Comparison of ENCODE assay signal across 29 cellular contexts in the genomic region with DNA sequence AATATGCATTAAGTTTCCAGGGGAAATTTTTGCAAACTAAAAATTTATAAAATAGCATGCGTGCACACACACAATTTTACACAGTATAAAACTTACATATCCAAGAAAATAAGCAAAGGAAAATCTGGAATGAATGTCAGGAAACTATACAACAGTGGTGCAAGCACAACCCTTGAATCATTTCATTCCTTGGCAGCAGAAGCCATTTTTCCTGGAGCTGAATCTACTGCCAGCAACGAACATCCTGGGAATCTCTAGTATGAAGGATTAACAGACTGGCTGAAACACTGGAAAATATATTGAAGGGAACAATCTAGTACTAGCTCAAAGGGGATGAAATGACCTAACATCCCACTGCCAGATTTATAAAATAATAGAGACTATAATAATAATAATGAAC.
A peak's percentile ranks its signal among the peaks of the same experiment; 100 is the strongest.
DNase-seq lines count a peak whose midpoint lies in the region; ATAC-seq and TF ChIP-seq lines count a peak whose summit lies in the region.
"Had no signal": no experiment of that assay in that cellular context is flagged by ENCODE, and none has a peak within 500 bp of the region (broad histone marks: within the 10 kb centered on the region; RNA-seq: fewer than 3 reads in every experiment).

No MANE protein-coding gene starts in this region.

- H3K79me2 ChIP-seq in osteoblast (ENCODE audit: insufficient read depth, low read length) = no peaks in the 10 kb centered on the region

- ATAC-seq in HG02763 (IDR thresholded peaks at IDR 0.05; ENCODE audit: unreplicated experiment) (no peak), HG02885 (IDR thresholded peaks at IDR 0.05; ENCODE audit: poor library complexity, unreplicated experiment) (no peak)
- ATAC-seq: activated CD4-positive, alpha-beta T cell treated with anti-CD3 and anti-CD28 coated beads for 36 hours; activated CD8-positive, alpha-beta T cell treated with anti-CD3 and anti-CD28 coated beads, Interleukin-2, amount 10 ng/mL, durations not matched to agents 7 days and 5 days; gastrocnemius medialis; GM23338; left lung; PC-3; Right ventricle myocardium inferior had no signal

- no peak overlapping the region for H3K27ac ChIP-seq in osteoblast (ENCODE audit: low read depth, low read length)
- H3K27ac ChIP-seq: epithelial cell of prostate, gastrocnemius medialis, left lung, neutrophil, prostate gland, testis had no signal

- TF ChIP-seq CTCF in osteoblast (IDR thresholded peaks at IDR 0.05; ENCODE audit: extremely low read depth, low read depth, low read length) = no peak
- TF ChIP-seq CTCF in osteocyte (IDR thresholded peaks at IDR 0.05) = no peak

- H3K27me3 Mint-ChIP-seq in osteocyte (ENCODE audit: unreplicated experiment) = no peaks in the 10 kb centered on the region
- H3K27me3 Mint-ChIP-seq: activated CD4-positive, alpha-beta T cell treated with anti-CD3 and anti-CD28 coated beads for 36 hours; activated naive CD8-positive, alpha-beta T cell; CD4-positive, CD25-positive, alpha-beta regulatory T cell; central memory CD8-positive, alpha-beta T cell had no signal

- no peak overlapping the region for H3K4me3 Mint-ChIP-seq in osteocyte (ENCODE audit: unreplicated experiment)
- H3K4me3 Mint-ChIP-seq: activated CD4-positive, alpha-beta T cell treated with anti-CD3 and anti-CD28 coated beads for 36 hours; activated CD8-positive, alpha-beta T cell treated with anti-CD3 and anti-CD28 coated beads, Interleukin-2, amount 10 ng/mL, durations not matched to agents 7 days and 5 days; activated naive CD8-positive, alpha-beta T cell; CD4-positive, CD25-positive, alpha-beta regulatory T cell; central memory CD8-positive, alpha-beta T cell; GM23338; immature natural killer cell had no signal

- no peak overlapping the region for H3K27ac Mint-ChIP-seq in osteocyte (ENCODE audit: unreplicated experiment)
- H3K27ac Mint-ChIP-seq: activated CD4-positive, alpha-beta T cell treated with anti-CD3 and anti-CD28 coated beads for 36 hours; activated CD8-positive, alpha-beta T cell treated with anti-CD3 and anti-CD28 coated beads, Interleukin-2, amount 10 ng/mL, durations not matched to agents 7 days and 5 days; activated naive CD8-positive, alpha-beta T cell; CD4-positive, CD25-positive, alpha-beta regulatory T cell; GM23338 had no signal

- DNase-seq in EH (ENCODE audit: low read depth) (peak; percentile 78), MG63 (peak; percentile 61), dermis blood vessel endothelial cell (peak; percentile 74), osteoblast (ENCODE audit: insufficient read length, low spot score, missing footprints) (peak; percentile 80), NCI-H748 (lab: John Stamatoyannopoulos, UW; ENCODE audit: unreplicated experiment) (no peak), osteocyte (ENCODE audit: extremely low spot score, unreplicated experiment) (no peak)
- DNase-seq: activated CD4-positive, alpha-beta T cell treated with anti-CD3 and anti-CD28 coated beads for 36 hours; activated CD8-positive, alpha-beta T cell treated with anti-CD3 and anti-CD28 coated beads, Interleukin-2, amount 10 ng/mL, durations not matched to agents 7 days and 5 days; CD4-positive, CD25-positive, alpha-beta regulatory T cell; gastrocnemius medialis; hippocampal formation; immature natural killer cell; KG1; left lung; MM.1S; NCI-H1417 treated with DMSO at 0.1 percent for 48 hours; NCI-H524; PC-3; stimulated activated naive CD4-positive, alpha-beta T cell treated with Interleukin-2 at 50 U/mL for 16 hours; testis had no signal

- peaks cover 6% of the 10 kb centered on the region for H3K9me3 Mint-ChIP-seq in osteocyte (ENCODE audit: unreplicated experiment)
- H3K9me3 Mint-ChIP-seq: central memory CD8-positive, alpha-beta T cell; GM23338; immature natural killer cell had no signal

- H3K27me3 ChIP-seq in MG63 (no peaks in the 10 kb centered on the region), osteoblast (ENCODE audit: insufficient read depth, low read length) (no peaks in the 10 kb centered on the region)
- H3K27me3 ChIP-seq: gastrocnemius medialis, left lung, neutrophil, testis had no signal

- peaks cover 6% of the 10 kb centered on the region for H3K36me3 Mint-ChIP-seq in osteocyte (ENCODE audit: unreplicated experiment)

- H3K9me3 ChIP-seq in MG63 = 0 out of 2 replicates have a peak, but pooled peaks cover 2% of the 10 kb centered on the region
- no peaks in the 10 kb centered on the region for H3K9me3 ChIP-seq in osteoblast (ENCODE audit: low read depth, low read length)
- H3K9me3 ChIP-seq: gastrocnemius medialis, left lung, neutrophil, prostate gland, testis had no signal

- no peaks in the 10 kb centered on the region for H4K20me1 ChIP-seq in osteoblast (ENCODE audit: insufficient read depth, low read length)

- peaks cover 6% of the 10 kb centered on the region for H3K4me1 ChIP-seq in osteoblast (ENCODE audit: insufficient read depth, low read length)
- H3K4me1 ChIP-seq: gastrocnemius medialis, prostate gland, testis had no signal

- H3K4me3 ChIP-seq in MG63 (no peak overlapping the region), osteoblast (ENCODE audit: insufficient read depth, low read length) (no peak overlapping the region)
- H3K4me3 ChIP-seq: gastrocnemius medialis, GM23338, left lung, prostate gland, testis had no signal

- no peak overlapping the region for H2AFZ ChIP-seq in osteoblast (ENCODE audit: low read length)
- H2AFZ ChIP-seq: GM23338 had no signal

- H3K4me1 Mint-ChIP-seq in osteocyte (ENCODE audit: unreplicated experiment) = peaks cover 5% of the 10 kb centered on the region
- H3K4me1 Mint-ChIP-seq: GM23338 had no signal

- H3K4me2 ChIP-seq in osteoblast (ENCODE audit: insufficient read depth, low read length) = no peak overlapping the region
- H3K4me2 ChIP-seq: GM23338 had no signal

- H3K36me3 ChIP-seq in MG63 (peaks cover 2% of the 10 kb centered on the region), osteoblast (ENCODE audit: insufficient read depth, low read length) (no peaks in the 10 kb centered on the region)
- H3K36me3 ChIP-seq: gastrocnemius medialis, left lung, neutrophil, prostate gland had no signal

Comparison
In these comparisons a context has a peak if more than half of its experiments do, and no peak if none do; other contexts are left out.
1. DNase-seq: peak in EH (single experiment), MG63 (single experiment), dermis blood vessel endothelial cell (single experiment) and osteoblast (single experiment); none in NCI-H748 (single experiment) and osteocyte (single experiment).